ENCODE assay signal across 8 cellular contexts in genomic region chr2:230712443-230713330, GRCh38. TPM values are rescaled to one million over a fixed set of nuclear protein-coding genes. Genes with fewer than 3 reads are reported as not detected.
DNase-seq lines count a peak whose midpoint lies in the region; ATAC-seq and TF ChIP-seq lines count a peak whose summit lies in the region.

TSS of gene CAB39 (plus strand) at chr2:230712842. CDS start at chr2:230760002, 47,160 bp downstream.

- peaks cover 0 to 44% of the 10 kb centered on the region in 2 donors for H3K4me1 ChIP-seq in right atrium auricular region
- peaks cover 5 to 7% of the 10 kb centered on the region in 2 donors for H3K4me1 ChIP-seq in uterus

- H3K9me3 Mint-ChIP-seq in T-helper 1 cell treated with Interleukin-12 subunit alpha and Interleukin-12 subunit beta and Interleukin-4 antibody, amounts not matched to agents 30 μg/mL and 1 μg/mL, for 36 hours = no peaks in the 10 kb centered on the region

- peak within 1 kb of the TSS; percentile 98 for H3K4me3 Mint-ChIP-seq in T-helper 1 cell treated with Interleukin-12 subunit alpha and Interleukin-12 subunit beta and Interleukin-4 antibody, amounts not matched to agents 30 μg/mL and 1 μg/mL, for 36 hours

- TF ChIP-seq POLR2A in uterus (IDR thresholded peaks at IDR 0.05) = peak; percentile 71 to 91

- peak within 1 kb of the TSS; percentile 94 to 100 for H3K4me3 ChIP-seq in right atrium auricular region
- peak within 1 kb of the TSS; percentile 43 to 97 for H3K4me3 ChIP-seq in uterus

- peak; percentile 81 for ATAC-seq in HG02870 (IDR thresholded peaks at IDR 0.05; ENCODE audit: unreplicated experiment)

- H3K27ac ChIP-seq in right atrium auricular region = peak within 1 kb of the TSS; percentile 95
- peak within 1 kb of the TSS; percentile 87 to 90 for H3K27ac ChIP-seq in uterus

- peak; percentile 96 for DNase-seq in GM13977 (ENCODE audit: low spot score)
- DNase-seq in NCI-H146 (lab: John Stamatoyannopoulos, UW) = peak; percentile 83
- DNase-seq in amygdala (lab: John Stamatoyannopoulos, UW) = peak; percentile 22 to 92 (median 79)
- DNase-seq in right atrium auricular region (ENCODE audit: low spot score) = peak; percentile 87
- peak; percentile 61 for DNase-seq in pulmonary artery endothelial cell (ENCODE audit: low read depth, low spot score)
- peak; percentile 76 to 87 for DNase-seq in uterus

- TF ChIP-seq CTCF in GM13977 (IDR thresholded peaks at IDR 0.05; ENCODE audit: extremely low read depth, insufficient read depth, missing control alignments) (peak; percentile 98), right atrium auricular region (IDR thresholded peaks at IDR 0.05) (peak; percentile 80 to 93), uterus (IDR thresholded peaks at IDR 0.05) (peak; percentile 61 to 97 (median 95))

- H3K9me3 ChIP-seq in right atrium auricular region = no peaks in the 10 kb centered on the region
- H3K9me3 ChIP-seq in uterus = no peaks in the 10 kb centered on the region

- H3K27me3 Mint-ChIP-seq in T-helper 1 cell treated with Interleukin-12 subunit alpha and Interleukin-12 subunit beta and Interleukin-4 antibody, amounts not matched to agents 30 μg/mL and 1 μg/mL, for 36 hours (ENCODE audit: low read depth) = no peaks in the 10 kb centered on the region

- intact Hi-C loops in uterus (cut with DNase I; ENCODE audit: low total_unique reads) = loop anchor here (10.0 kb wide), 1 partner anchor 82 kb away; no protein-coding TSS in a partner anchor

- H3K27ac Mint-ChIP-seq in T-helper 1 cell treated with Interleukin-12 subunit alpha and Interleukin-12 subunit beta and Interleukin-4 antibody, amounts not matched to agents 30 μg/mL and 1 μg/mL, for 36 hours = peak within 1 kb of the TSS; percentile 94

- in situ Hi-C loops in GM13977 (cut with MboI; ENCODE audit: low pct_unique_long_range_greater_than_20kb, low sequenced_read_pairs, unreplicated experiment) = no loop called here

- H3K27me3 ChIP-seq in right atrium auricular region = no peaks in the 10 kb centered on the region
- no peaks in the 10 kb centered on the region for H3K27me3 ChIP-seq in uterus

- peaks cover 34% of the 10 kb centered on the region for H3K4me1 Mint-ChIP-seq in T-helper 1 cell treated with Interleukin-12 subunit alpha and Interleukin-12 subunit beta and Interleukin-4 antibody, amounts not matched to agents 30 μg/mL and 1 μg/mL, for 36 hours (ENCODE audit: low read depth)

- H3K36me3 Mint-ChIP-seq in T-helper 1 cell treated with Interleukin-12 subunit alpha and Interleukin-12 subunit beta and Interleukin-4 antibody, amounts not matched to agents 30 μg/mL and 1 μg/mL, for 36 hours (ENCODE audit: low read depth) = peaks cover 33% of the 10 kb centered on the region

- H3K36me3 ChIP-seq in right atrium auricular region (no peaks in the 10 kb centered on the region), uterus (no peaks in the 10 kb centered on the region)

RNA-seq across cellular contexts. Expression of gene CAB39, which starts in this region (rescaled TPM):
- total RNA-seq in right atrium auricular region (10 to 100 TPM; 66.1 to 81.5 TPM), pulmonary artery endothelial cell (70.8 and 78.2 TPM in 2 replicates), uterus (100 to 1,000 TPM in 1 of 4 donors, 10 to 100 TPM in 3; 33.6 to 121 (median 78.0) TPM)

Comparison
In these comparisons a context has a peak if more than half of its experiments do, and no peak if none do; other contexts are left out.
1. Peak in every context shown above with its lines: DNase-seq, ATAC-seq, H3K4me3 ChIP-seq and H3K27ac ChIP-seq.